In genomic region chr12:53217930-53218307, GRCh38 we compare ENCODE assay signal across 9 cellular contexts. TPM values are rescaled to one million over a fixed set of nuclear protein-coding genes. Genes with fewer than 3 reads are reported as not detected.
A peak's percentile ranks its signal among the peaks of the same experiment; 100 is the strongest.
DNase-seq lines count a peak whose midpoint lies in the region; ATAC-seq, FAIRE-seq and TF ChIP-seq lines count a peak whose summit lies in the region.
"Had no signal": no experiment of that assay in that cellular context is flagged by ENCODE, and none has a peak within 500 bp of the region (broad histone marks: within the 10 kb centered on the region; RNA-seq: fewer than 3 reads in every experiment).

No MANE protein-coding gene starts in this region.

- no peak for TF ChIP-seq POLR2A in stomach (IDR thresholded peaks at IDR 0.05)

- H3K4me2 ChIP-seq in astrocyte (ENCODE audit: low read length) = peak overlapping the region; percentile 100
- peak overlapping the region; percentile 79 for H3K4me2 ChIP-seq in keratinocyte (ENCODE audit: control insufficient read depth, extremely low read depth, insufficient read depth, low read depth, low read length)

- H3K9me3 Mint-ChIP-seq in T-helper 1 cell treated with Interleukin-12 subunit alpha and Interleukin-12 subunit beta and Interleukin-4 antibody, amounts not matched to agents 30 μg/mL and 1 μg/mL, for 36 hours = no peaks in the 10 kb centered on the region
- H3K9me3 Mint-ChIP-seq in astrocyte (ENCODE audit: unreplicated experiment) = no peaks in the 10 kb centered on the region

- no peaks in the 10 kb centered on the region for H3K27me3 Mint-ChIP-seq in T-helper 1 cell treated with Interleukin-12 subunit alpha and Interleukin-12 subunit beta and Interleukin-4 antibody, amounts not matched to agents 30 μg/mL and 1 μg/mL, for 36 hours (ENCODE audit: low read depth)
- H3K27me3 Mint-ChIP-seq in astrocyte (ENCODE audit: low read depth, unreplicated experiment) = peaks cover 8% of the 10 kb centered on the region

- no peak for ATAC-seq in GM21526 (IDR thresholded peaks at IDR 0.05; ENCODE audit: low FRiP score, unreplicated experiment)

- H3K27ac ChIP-seq in astrocyte (ENCODE audit: low read depth, low read length) = no peak overlapping the region
- H3K27ac ChIP-seq in keratinocyte (ENCODE audit: control insufficient read depth, insufficient read depth, low read length) = peak overlapping the region; percentile 23
- peak overlapping the region; percentile 3 to 99 (median 98) for H3K27ac ChIP-seq in stomach

- intact Hi-C loops in stomach (cut with DNase I; ENCODE audit: low total_unique reads) = loop anchor here (10.0 kb wide), 1 partner anchor 67 kb away; no protein-coding TSS in a partner anchor

- dilution Hi-C loops in keratinocyte (cut with MboI; ENCODE audit: extremely low pct_ligation_motif_present, low sequenced_read_pairs) = no loop called here

- H3K4me3 ChIP-seq in astrocyte (ENCODE audit: insufficient read depth, low read depth, low read length) (peak overlapping the region; percentile 41), keratinocyte (ENCODE audit: control insufficient read depth in 2 of 3, extremely low read depth in 1 of 3, insufficient read depth in 2 of 3, low read depth in 1 of 3, low read length in 3 of 3) (peak overlapping the region; percentile 56 to 99 (median 63)), stomach (peak overlapping the region; percentile 63 to 88 (median 83))

- H4K20me1 ChIP-seq in astrocyte (ENCODE audit: insufficient read depth, low read length) (peaks cover 37% of the 10 kb centered on the region), keratinocyte (ENCODE audit: control insufficient read depth, extremely low read depth, insufficient read depth, low read length) (peaks cover 4% of the 10 kb centered on the region)

- DNase-seq in T-helper 1 cell = no peak
- DNase-seq in astrocyte (ENCODE audit: low read depth) = no peak
- DNase-seq in keratinocyte (ENCODE audit: low read depth, low spot score) = no peak
- DNase-seq in stomach = no peak
- no peak for DNase-seq in COLO829 (ENCODE audit: low spot score)
- no peak for DNase-seq in RCC 7860 (ENCODE audit: low spot score)
- DNase-seq: NCI-H526 treated with DMSO at 0.1 percent for 48 hours had no signal

- no peaks in the 10 kb centered on the region for H3K9me1 ChIP-seq in keratinocyte (ENCODE audit: control insufficient read depth, extremely low read depth, insufficient read depth, low read length)

- H3K4me3 Mint-ChIP-seq in T-helper 1 cell treated with Interleukin-12 subunit alpha and Interleukin-12 subunit beta and Interleukin-4 antibody, amounts not matched to agents 30 μg/mL and 1 μg/mL, for 36 hours = peak overlapping the region; percentile 98
- peak overlapping the region; percentile 43 for H3K4me3 Mint-ChIP-seq in astrocyte (ENCODE audit: unreplicated experiment)

- no peak for TF ChIP-seq CTCF in astrocyte (IDR thresholded peaks at IDR 0.05; ENCODE audit: insufficient read depth, low read depth, low read length)
- TF ChIP-seq CTCF in keratinocyte (optimal IDR thresholded peaks at IDR 0.05 in 1 of 3, IDR thresholded peaks at IDR 0.05 in 1 of 3, conservative IDR thresholded peaks at IDR 0.05 in 1 of 3; ENCODE audit: extremely low read depth in 1 of 3, insufficient read depth in 2 of 3, low read length in 3 of 3) = no peak
- no peak for TF ChIP-seq CTCF in stomach (IDR thresholded peaks at IDR 0.05)

- no peaks in the 10 kb centered on the region for H3K36me3 ChIP-seq in astrocyte (ENCODE audit: insufficient read depth, low read length)
- peaks cover 15 to 28% of the 10 kb centered on the region in 2 experiments for H3K36me3 ChIP-seq in keratinocyte (ENCODE audit: control insufficient read depth in 2 of 2, extremely low read depth in 1 of 2, insufficient read depth in 2 of 2, low read length in 2 of 2)
- H3K36me3 ChIP-seq in stomach = peaks cover 17 to 28% (median 25%) of the 10 kb centered on the region in 4 donors

- H3K27me3 ChIP-seq in astrocyte (ENCODE audit: insufficient read depth, low read length) = no peaks in the 10 kb centered on the region
- H3K27me3 ChIP-seq in keratinocyte (ENCODE audit: control insufficient read depth, extremely low read depth, insufficient read depth, low read length) = no peaks in the 10 kb centered on the region
- H3K27me3 ChIP-seq in stomach = no peaks in the 10 kb centered on the region

- H3K36me3 Mint-ChIP-seq in T-helper 1 cell treated with Interleukin-12 subunit alpha and Interleukin-12 subunit beta and Interleukin-4 antibody, amounts not matched to agents 30 μg/mL and 1 μg/mL, for 36 hours (ENCODE audit: low read depth) = peaks cover 53% of the 10 kb centered on the region
- peaks cover 9% of the 10 kb centered on the region for H3K36me3 Mint-ChIP-seq in astrocyte (ENCODE audit: low read depth, unreplicated experiment)

- no peak for TF ChIP-seq EP300 in stomach (IDR thresholded peaks at IDR 0.05)

- peaks cover 38% of the 10 kb centered on the region for H3K79me2 ChIP-seq in astrocyte (ENCODE audit: insufficient read depth, low read length)
- peaks cover 26% of the 10 kb centered on the region for H3K79me2 ChIP-seq in keratinocyte (ENCODE audit: control insufficient read depth, insufficient read depth, low read length)

- H3K9me3 ChIP-seq in astrocyte (ENCODE audit: insufficient read depth, low read depth, low read length) (no peaks in the 10 kb centered on the region), keratinocyte (ENCODE audit: control insufficient read depth, low read depth, low read length) (no peaks in the 10 kb centered on the region), stomach (no peaks in the 10 kb centered on the region)

- peak overlapping the region; percentile 46 for H3K9ac ChIP-seq in astrocyte (ENCODE audit: low read length)
- H3K9ac ChIP-seq in keratinocyte (ENCODE audit: control insufficient read depth, extremely low read depth, insufficient read depth, low read length) = peak overlapping the region; percentile 35

- FAIRE-seq in astrocyte (lab: Jason Lieb, UNC) (no peak), keratinocyte (lab: Jason Lieb, UNC) (no peak), RCC 7860 (lab: Jason Lieb, UNC) (no peak)

- H3K27ac Mint-ChIP-seq in T-helper 1 cell treated with Interleukin-12 subunit alpha and Interleukin-12 subunit beta and Interleukin-4 antibody, amounts not matched to agents 30 μg/mL and 1 μg/mL, for 36 hours = peak overlapping the region; percentile 76
- H3K27ac Mint-ChIP-seq in astrocyte (ENCODE audit: unreplicated experiment) = no peak overlapping the region

- 33 to 58% (median 37%) methylated on average over 2 to 3 of the region's 3 CpGs for WGBS in stomach, 5 donors

- H2AFZ ChIP-seq in astrocyte (ENCODE audit: low read depth, low read length) (no peak overlapping the region), keratinocyte (ENCODE audit: control insufficient read depth, low read length) (no peak overlapping the region)

- H3K4me1 ChIP-seq in astrocyte (ENCODE audit: insufficient read depth, low read length) = peaks cover 47% of the 10 kb centered on the region
- H3K4me1 ChIP-seq in keratinocyte (ENCODE audit: control insufficient read depth, extremely low read depth, insufficient read depth, low read length) = peaks cover 50% of the 10 kb centered on the region
- peaks cover 51 to 90% (median 81%) of the 10 kb centered on the region in 4 donors for H3K4me1 ChIP-seq in stomach

- H3K4me1 Mint-ChIP-seq in T-helper 1 cell treated with Interleukin-12 subunit alpha and Interleukin-12 subunit beta and Interleukin-4 antibody, amounts not matched to agents 30 μg/mL and 1 μg/mL, for 36 hours (ENCODE audit: low read depth) = peaks cover 81% of the 10 kb centered on the region
- peaks cover 31% of the 10 kb centered on the region for H3K4me1 Mint-ChIP-seq in astrocyte (ENCODE audit: low read depth, unreplicated experiment)

RNA-seq across cellular contexts. Expression of gene ITGB7, which starts 10.9 kb away (rescaled TPM):
- total RNA-seq in astrocyte (0.79 and 1.3 TPM in 2 replicates), stomach (10 to 100 TPM in 1 of 5 donors, 1 to 10 TPM in 2, not detected in 2; 4.6 to 29.5 (median 5.7) TPM)
- polyA plus RNA-seq in keratinocyte (0.58 to 2.4 TPM (median 0.83 TPM) in 3 replicates), stomach (1 to 10 TPM in 2 of 3 donors, under 1 TPM in 1; 0.56 to 3.8 (median 1.7) TPM)
- polyA plus RNA-seq in keratinocyte (2011; ENCODE audit: low read depth) = 4.2 TPM
- 0.19 and 0.21 TPM in 2 replicates for polyA plus RNA-seq in keratinocyte (2011; cell fraction: cytosol; rRNA removed)
- polyA plus RNA-seq in keratinocyte (2011; cell fraction: nucleus; rRNA removed) = 7.8 and 8.3 TPM in 2 replicates
- 0.76 and 8.4 TPM in 2 replicates for polyA plus RNA-seq in keratinocyte (2012; ENCODE audit: low replicate concordance)
- 3.5 to 9.8 TPM (median 4.8 TPM) in 3 replicates for polyA minus RNA-seq in keratinocyte
- polyA minus RNA-seq in keratinocyte (2011; cell fraction: cytosol; rRNA and poly(A)+ RNA removed) = not detected
- polyA minus RNA-seq in keratinocyte (2011; cell fraction: nucleus; rRNA and poly(A)+ RNA removed) = 3.8 and 4.5 TPM in 2 replicates

RNA-seq across cellular contexts. Expression of gene RARG, which starts 14.1 kb away (rescaled TPM):
- 10.1 and 11.7 TPM in 2 replicates for total RNA-seq in astrocyte
- polyA plus RNA-seq in keratinocyte = 26.4 to 31.5 TPM (median 30.9 TPM) in 3 replicates
- polyA plus RNA-seq in keratinocyte (2011; ENCODE audit: low read depth) = 43.6 TPM
- 26.0 and 36.6 TPM in 2 replicates for polyA plus RNA-seq in keratinocyte (2011; cell fraction: cytosol; rRNA removed)
- polyA plus RNA-seq in keratinocyte (2011; cell fraction: nucleus; rRNA removed) = 31.8 and 38.9 TPM in 2 replicates
- 39.6 and 84.0 TPM in 2 replicates for polyA plus RNA-seq in keratinocyte (2012; ENCODE audit: low replicate concordance)
- polyA minus RNA-seq in keratinocyte = 48.5 to 64.1 TPM (median 57.6 TPM) in 3 replicates
- polyA minus RNA-seq in keratinocyte (2011; cell fraction: cytosol; rRNA and poly(A)+ RNA removed) = 42.2 TPM
- polyA minus RNA-seq in keratinocyte (2011; cell fraction: nucleus; rRNA and poly(A)+ RNA removed) = 24.9 and 25.7 TPM in 2 replicates
- total RNA-seq in stomach = 10 to 100 TPM in 2 of 5 donors, 1 to 10 TPM in 3; 2.0 to 26.5 (median 9.5) TPM
- 10 to 100 TPM in 1 of 3 donors, 1 to 10 TPM in 2; 4.9 to 37.7 (median 9.6) TPM for polyA plus RNA-seq in stomach

RNA-seq across cellular contexts. Expression of gene CSAD, which starts 37.2 kb away (rescaled TPM):
- total RNA-seq in astrocyte (16.7 and 19.4 TPM in 2 replicates), stomach (100 to 1,000 TPM in 2 of 5 donors, 10 to 100 TPM in 3; 30.3 to 334 (median 38.9) TPM)
- polyA plus RNA-seq in keratinocyte (7.9 to 29.5 TPM (median 19.5 TPM) in 3 replicates), stomach (10 to 100 TPM in 1 of 3 donors, 1 to 10 TPM in 2; 4.6 to 52.6 (median 5.7) TPM)
- polyA plus RNA-seq in keratinocyte (2011; ENCODE audit: low read depth) = 8.0 TPM
- 1.4 and 1.9 TPM in 2 replicates for polyA plus RNA-seq in keratinocyte (2011; cell fraction: cytosol; rRNA removed)
- 126 and 152 TPM in 2 replicates for polyA plus RNA-seq in keratinocyte (2011; cell fraction: nucleus; rRNA removed)
- 5.8 and 23.3 TPM in 2 replicates for polyA plus RNA-seq in keratinocyte (2012; ENCODE audit: low replicate concordance)
- polyA minus RNA-seq in keratinocyte = 5.6 to 17.6 TPM (median 17.2 TPM) in 3 replicates
- polyA minus RNA-seq in keratinocyte (2011; cell fraction: cytosol; rRNA and poly(A)+ RNA removed) = 3.1 TPM
- 20.0 and 28.5 TPM in 2 replicates for polyA minus RNA-seq in keratinocyte (2011; cell fraction: nucleus; rRNA and poly(A)+ RNA removed)

RNA-seq across cellular contexts. Expression of gene ZNF740, which starts 37.4 kb away (rescaled TPM):
- total RNA-seq in astrocyte (31.0 and 32.7 TPM in 2 replicates), stomach (10 to 100 TPM in 3 of 5 donors, 1 to 10 TPM in 2; 4.1 to 37.5 (median 10.3) TPM)
- polyA plus RNA-seq in keratinocyte (6.5 to 11.8 TPM (median 10.3 TPM) in 3 replicates), stomach (1 to 10 TPM; 4.0 to 4.9 (median 4.1) TPM)
- polyA plus RNA-seq in keratinocyte (2011; ENCODE audit: low read depth) = 9.7 TPM
- polyA plus RNA-seq in keratinocyte (2011; cell fraction: cytosol; rRNA removed) = 3.6 and 4.5 TPM in 2 replicates
- 21.7 and 25.7 TPM in 2 replicates for polyA plus RNA-seq in keratinocyte (2011; cell fraction: nucleus; rRNA removed)
- 5.5 and 6.5 TPM in 2 replicates for polyA plus RNA-seq in keratinocyte (2012; ENCODE audit: low replicate concordance)
- 3.8 to 17.4 TPM (median 15.6 TPM) in 3 replicates for polyA minus RNA-seq in keratinocyte
- polyA minus RNA-seq in keratinocyte (2011; cell fraction: cytosol; rRNA and poly(A)+ RNA removed) = 3.3 TPM
- polyA minus RNA-seq in keratinocyte (2011; cell fraction: nucleus; rRNA and poly(A)+ RNA removed) = 8.7 and 9.6 TPM in 2 replicates

RNA-seq across cellular contexts. Expression of gene ESPL1, which starts 50.2 kb away (rescaled TPM):
- total RNA-seq in astrocyte = 1.2 and 2.0 TPM in 2 replicates
- 0.80 to 3.7 TPM (median 3.7 TPM) in 3 replicates for polyA plus RNA-seq in keratinocyte
- polyA plus RNA-seq in keratinocyte (2011; ENCODE audit: low read depth) = 1.3 TPM
- 0.46 and 0.64 TPM in 2 replicates for polyA plus RNA-seq in keratinocyte (2011; cell fraction: cytosol; rRNA removed)
- 4.3 and 5.5 TPM in 2 replicates for polyA plus RNA-seq in keratinocyte (2011; cell fraction: nucleus; rRNA removed)
- polyA plus RNA-seq in keratinocyte (2012; ENCODE audit: low replicate concordance) = 1.0 and 3.0 TPM in 2 replicates
- polyA minus RNA-seq in keratinocyte = 1.5 to 9.7 TPM (median 5.8 TPM) in 3 replicates
- polyA minus RNA-seq in keratinocyte (2011; cell fraction: cytosol; rRNA and poly(A)+ RNA removed) = 2.9 TPM
- 2.1 and 2.9 TPM in 2 replicates for polyA minus RNA-seq in keratinocyte (2011; cell fraction: nucleus; rRNA and poly(A)+ RNA removed)
- 10 to 100 TPM in 1 of 5 donors, 1 to 10 TPM in 4; 3.3 to 43.2 (median 6.6) TPM for total RNA-seq in stomach
- polyA plus RNA-seq in stomach = 10 to 100 TPM in 1 of 3 donors, under 1 TPM in 2; 0.15 to 13.1 (median 0.75) TPM
